In genomic region chr7:26317211-26317610, GRCh38 we compare ENCODE assay signal across 32 cellular contexts.
"Had no signal": no experiment of that assay in that cellular context is flagged by ENCODE, and none has a peak within 500 bp of the region (broad histone marks: within the 10 kb centered on the region; RNA-seq: fewer than 3 reads in every experiment).

No MANE protein-coding gene starts in this region.

- H3K27me3 ChIP-seq: brain microvascular endothelial cell, dorsolateral prefrontal cortex had no signal

- H3K4me3 Mint-ChIP-seq: activated CD4-positive, alpha-beta memory T cell treated with anti-CD3 and anti-CD28 coated beads, Interleukin-2, amount 10 ng/mL, durations not matched to agents 7 days and 5 days; activated CD4-positive, alpha-beta T cell treated with anti-CD3 and anti-CD28 coated beads, Interleukin-2, amount 10 ng/mL, durations not matched to agents 7 days and 5 days; activated naive CD4-positive, alpha-beta T cell treated with anti-CD3 and anti-CD28 coated beads, Interleukin-2, amount 10 ng/mL, durations not matched to agents 7 days and 5 days; activated T-cell treated with anti-CD3 and anti-CD28 coated beads, Interleukin-2, amount 50 U/mL, for 24 hours; activated T-cell treated with anti-CD3 and anti-CD28 coated beads, Interleukin-2, amount 50 U/mL, for 72 hours; central memory CD8-positive, alpha-beta T cell; dendritic cell treated with granulocyte-macrophage colony-stimulating factor and Interleukin-4, amounts not matched to agents 40 ng/mL and 50 ng/mL, for 4 days; endodermal cell; T-cell; T-helper 1 cell treated with Interleukin-12 subunit alpha and Interleukin-12 subunit beta and Interleukin-4 antibody, amounts not matched to agents 30 μg/mL and 1 μg/mL, for 36 hours; T-helper 2 cell treated with Interferon-gamma antibody and Interleukin-4, amounts not matched to agents 5 μg/mL and 100 μg/mL, for 36 hours had no signal

- H3K27me3 Mint-ChIP-seq: activated CD4-positive, alpha-beta memory T cell treated with anti-CD3 and anti-CD28 coated beads, Interleukin-2, amount 10 ng/mL, durations not matched to agents 7 days and 5 days; activated CD4-positive, alpha-beta T cell treated with anti-CD3 and anti-CD28 coated beads, Interleukin-2, amount 10 ng/mL, durations not matched to agents 7 days and 5 days; activated naive CD4-positive, alpha-beta T cell treated with anti-CD3 and anti-CD28 coated beads, Interleukin-2, amount 10 ng/mL, durations not matched to agents 7 days and 5 days; activated T-cell treated with anti-CD3 and anti-CD28 coated beads, Interleukin-2, amount 50 U/mL, for 24 hours; central memory CD8-positive, alpha-beta T cell; dendritic cell treated with granulocyte-macrophage colony-stimulating factor and Interleukin-4, amounts not matched to agents 40 ng/mL and 50 ng/mL, for 4 days; T-cell had no signal

- H3K9me3 Mint-ChIP-seq: activated CD4-positive, alpha-beta memory T cell treated with anti-CD3 and anti-CD28 coated beads, Interleukin-2, amount 10 ng/mL, durations not matched to agents 7 days and 5 days; activated CD4-positive, alpha-beta T cell treated with anti-CD3 and anti-CD28 coated beads, Interleukin-2, amount 10 ng/mL, durations not matched to agents 7 days and 5 days; activated naive CD4-positive, alpha-beta T cell treated with anti-CD3 and anti-CD28 coated beads, Interleukin-2, amount 10 ng/mL, durations not matched to agents 7 days and 5 days; activated naive CD4-positive, alpha-beta T cell treated with anti-CD3 and anti-CD28 coated beads, Interleukin-2, amount 50 U/mL, for 72 hours; activated T-cell treated with anti-CD3 and anti-CD28 coated beads, Interleukin-2, amount 50 U/mL, for 24 hours; activated T-cell treated with anti-CD3 and anti-CD28 coated beads, Interleukin-2, amount 50 U/mL, for 72 hours; central memory CD8-positive, alpha-beta T cell; dendritic cell treated with granulocyte-macrophage colony-stimulating factor and Interleukin-4, amounts not matched to agents 40 ng/mL and 50 ng/mL, for 4 days; endodermal cell; T-cell; T-helper 1 cell treated with Interleukin-12 subunit alpha and Interleukin-12 subunit beta and Interleukin-4 antibody, amounts not matched to agents 30 μg/mL and 1 μg/mL, for 36 hours; T-helper 2 cell treated with Interferon-gamma antibody and Interleukin-4, amounts not matched to agents 5 μg/mL and 100 μg/mL, for 36 hours had no signal

- FAIRE-seq: astrocyte, bronchial epithelial cell, frontal cortex had no signal

- H3K4me1 Mint-ChIP-seq: activated CD4-positive, alpha-beta T cell treated with anti-CD3 and anti-CD28 coated beads, Interleukin-2, amount 10 ng/mL, durations not matched to agents 7 days and 5 days; endodermal cell had no signal

- ATAC-seq: activated naive CD4-positive, alpha-beta T cell treated with anti-CD3 and anti-CD28 coated beads, Interleukin-2, amount 50 U/mL, for 72 hours; activated T-cell treated with anti-CD3 and anti-CD28 coated beads, Interleukin-2, amount 50 U/mL, for 72 hours; esophagus mucosa; T-cell had no signal

- H3K36me3 ChIP-seq: brain microvascular endothelial cell had no signal

- DNase-seq: activated CD4-positive, alpha-beta memory T cell treated with anti-CD3 and anti-CD28 coated beads, Interleukin-2, amount 10 ng/mL, durations not matched to agents 7 days and 5 days; activated CD4-positive, alpha-beta T cell treated with anti-CD3 and anti-CD28 coated beads for 1 hour; activated CD4-positive, alpha-beta T cell treated with anti-CD3 and anti-CD28 coated beads for 4 hours; activated CD4-positive, alpha-beta T cell treated with anti-CD3 and anti-CD28 coated beads, Interleukin-2, amount 10 ng/mL, durations not matched to agents 7 days and 5 days; activated CD4-positive, alpha-beta T cell treated with anti-CD3 and anti-CD28 coated beads, Interleukin-2, amount 50 U/mL, for 4 hours; activated CD8-positive, alpha-beta memory T cell treated with anti-CD3 and anti-CD28 coated beads, Interleukin-2, amount 50 U/mL, for 48 hours; activated gamma-delta T cell; activated naive CD4-positive, alpha-beta T cell; activated naive CD4-positive, alpha-beta T cell treated with anti-CD3 and anti-CD28 coated beads, Interleukin-2, amount 10 ng/mL, durations not matched to agents 7 days and 5 days; activated T-cell treated with anti-CD3 and anti-CD28 coated beads for 4 hours; activated T-cell treated with anti-CD3 and anti-CD28 coated beads, Interleukin-2, amount 50 U/mL, for 24 hours; activated T-cell treated with anti-CD3 and anti-CD28 coated beads, Interleukin-2, amount 50 U/mL, for 72 hours; amniotic stem cell; anterior cingulate cortex; brain microvascular endothelial cell; dorsolateral prefrontal cortex; effector memory CD4-positive, alpha-beta T cell; endodermal cell; foreskin fibroblast; SW 1271; T-cell; T1000 had no signal

- H3K36me3 Mint-ChIP-seq: activated naive CD4-positive, alpha-beta T cell treated with anti-CD3 and anti-CD28 coated beads, Interleukin-2, amount 10 ng/mL, durations not matched to agents 7 days and 5 days had no signal

- H3K4me3 ChIP-seq: coronary artery, dorsolateral prefrontal cortex had no signal

- H3K27ac ChIP-seq: brain microvascular endothelial cell, coronary artery had no signal

- H3K27ac Mint-ChIP-seq: activated CD4-positive, alpha-beta memory T cell treated with anti-CD3 and anti-CD28 coated beads, Interleukin-2, amount 10 ng/mL, durations not matched to agents 7 days and 5 days; activated CD4-positive, alpha-beta T cell treated with anti-CD3 and anti-CD28 coated beads, Interleukin-2, amount 10 ng/mL, durations not matched to agents 7 days and 5 days; activated naive CD4-positive, alpha-beta T cell treated with anti-CD3 and anti-CD28 coated beads, Interleukin-2, amount 10 ng/mL, durations not matched to agents 7 days and 5 days; activated naive CD4-positive, alpha-beta T cell treated with anti-CD3 and anti-CD28 coated beads, Interleukin-2, amount 50 U/mL, for 72 hours; activated T-cell treated with anti-CD3 and anti-CD28 coated beads, Interleukin-2, amount 50 U/mL, for 24 hours; endodermal cell; T-cell; T-helper 1 cell treated with Interleukin-12 subunit alpha and Interleukin-12 subunit beta and Interleukin-4 antibody, amounts not matched to agents 30 μg/mL and 1 μg/mL, for 36 hours; T-helper 2 cell treated with Interferon-gamma antibody and Interleukin-4, amounts not matched to agents 5 μg/mL and 100 μg/mL, for 36 hours had no signal
